ENCODE assay signal across 8 cellular contexts in genomic region chr4:1351854-1352633, GRCh38. TPM values are rescaled to one million over a fixed set of nuclear protein-coding genes. Genes with fewer than 3 reads are reported as not detected.
A peak's percentile ranks its signal among the peaks of the same experiment; 100 is the strongest.
DNase-seq lines count a peak whose midpoint lies in the region; ATAC-seq lines count a peak whose summit lies in the region.

No MANE protein-coding gene starts in this region.

- H3K27ac Mint-ChIP-seq in CD4-positive, alpha-beta memory T cell: peak overlapping the region; percentile 68 to 93 (median 85)

- H3K4me1 Mint-ChIP-seq in CD4-positive, alpha-beta memory T cell: peaks cover 16 to 43% (median 20%) of the 10 kb centered on the region in 4 donors

- H3K27ac ChIP-seq in CD4-positive, alpha-beta memory T cell (ENCODE audit: low read depth, low read length): no peak overlapping the region

- no peaks in the 10 kb centered on the region for H3K9me3 ChIP-seq in CD4-positive, alpha-beta memory T cell (ENCODE audit: control insufficient read depth in 1 of 2, low read length in 2 of 2)
- no peaks in the 10 kb centered on the region for H3K9me3 ChIP-seq in NT2/D1 (ENCODE audit: insufficient read depth, low read length)

- peak overlapping the region in 1 of 8 donors; percentile 57 for H3K4me3 Mint-ChIP-seq in CD4-positive, alpha-beta memory T cell

- POLR2A ChIA-PET in CD4-positive, alpha-beta memory T cell (lab: Charles Lee; ENCODE audit: partially characterized antibody): interaction anchor here (1.2 to 2.0 kb wide), 3 partner anchors 62 to 253 kb away, joined by 3 to 7 read pairs (median 3); partner anchors contain the start of gene MAEA

- H3K9ac ChIP-seq in NT2/D1 (ENCODE audit: insufficient read length, low read depth): peak overlapping the region; percentile 47

- CTCF ChIA-PET in CD4-positive, alpha-beta memory T cell (lab: Charles Lee; ENCODE audit: partially characterized antibody): interaction anchor here (0.5 to 6.5 kb wide), 14 partner anchors 29 to 1600 kb away, joined by 3 to 48 read pairs (median 4); no protein-coding TSS in a partner anchor

- peak; percentile 21 for ATAC-seq in HG02981 (IDR thresholded peaks at IDR 0.05; ENCODE audit: unreplicated experiment)

- intact Hi-C loops in CD4-positive, alpha-beta memory T cell (cut with micrococcal nuclease): loop anchor here (1.0 kb wide), 2 partner anchors 185 to 222 kb away; no protein-coding TSS in a partner anchor

- no peaks in the 10 kb centered on the region for H3K27me3 Mint-ChIP-seq in CD4-positive, alpha-beta memory T cell

- H3K36me3 Mint-ChIP-seq in CD4-positive, alpha-beta memory T cell: peaks cover 12 to 15% of the 10 kb centered on the region in 2 donors

- no peaks in the 10 kb centered on the region for H3K27me3 ChIP-seq in CD4-positive, alpha-beta memory T cell (ENCODE audit: insufficient read depth, low read length)
- H3K27me3 ChIP-seq in NT2/D1 (ENCODE audit: insufficient read depth, insufficient read length): no peaks in the 10 kb centered on the region

- peaks cover 3% of the 10 kb centered on the region for H3K36me3 ChIP-seq in CD4-positive, alpha-beta memory T cell (ENCODE audit: insufficient read depth, low read length)
- H3K36me3 ChIP-seq in NT2/D1 (ENCODE audit: insufficient read depth, insufficient read length, low read length): peaks cover 74% of the 10 kb centered on the region

- H3K4me1 ChIP-seq in CD4-positive, alpha-beta memory T cell (ENCODE audit: insufficient read depth, low read length): peaks cover 20% of the 10 kb centered on the region
- peaks cover 39% of the 10 kb centered on the region for H3K4me1 ChIP-seq in NT2/D1 (ENCODE audit: insufficient read depth, insufficient read length)

- no peak overlapping the region for H3K4me3 ChIP-seq in CD4-positive, alpha-beta memory T cell (ENCODE audit: low read length in 2 of 2)
- H3K4me3 ChIP-seq in NT2/D1 (ENCODE audit: insufficient read length, low read depth): no peak overlapping the region

- H3K9me3 Mint-ChIP-seq in CD4-positive, alpha-beta memory T cell: peaks cover 0 to 1% (median 0%) of the 10 kb centered on the region in 8 donors

- peak; percentile 81 to 86 (median 83) for DNase-seq in CD4-positive, alpha-beta memory T cell
- DNase-seq in NT2/D1 (ENCODE audit: low read depth, low spot score) (peak; percentile 68), epidermal melanocyte (ENCODE audit: insufficient read length, low spot score) (peak; percentile 84), myocyte (ENCODE audit: low read depth) (peak; percentile 82), DMS153 (lab: John Stamatoyannopoulos, UW) (no peak)
- DNase-seq in activated CD8-positive, alpha-beta memory T cell treated with anti-CD3 and anti-CD28 coated beads, Interleukin-2, amount 50 U/mL, for 4 hours: peak; percentile 90
- peak; percentile 98 for DNase-seq in stimulated activated CD8-positive, alpha-beta memory T cell treated with anti-CD3 and anti-CD28 coated beads, Interleukin-4, amount 100 ng/mL, for 48 hours

RNA-seq across cellular contexts. Expression of gene UVSSA, which starts 5.0 kb away (rescaled TPM):
- 10 to 100 TPM; 44.4 to 44.6 TPM for total RNA-seq in CD4-positive, alpha-beta memory T cell
- polyA plus RNA-seq in CD4-positive, alpha-beta memory T cell: 1 to 10 TPM; 2.4 to 6.8 TPM
- 7.6 and 7.9 TPM in 2 replicates for total RNA-seq in myocyte
- 11.6 TPM for polyA plus RNA-seq in myocyte (2012)

RNA-seq across cellular contexts. Expression of gene NKX1-1, which starts 54.2 kb away (rescaled TPM):
- not detected for total RNA-seq in CD4-positive, alpha-beta memory T cell
- polyA plus RNA-seq in CD4-positive, alpha-beta memory T cell: not detected
- not detected in 2 replicates for total RNA-seq in myocyte
- polyA plus RNA-seq in myocyte (2012): not detected
